Comparison of ENCODE assay signal across 20 cellular contexts in the genomic region with DNA sequence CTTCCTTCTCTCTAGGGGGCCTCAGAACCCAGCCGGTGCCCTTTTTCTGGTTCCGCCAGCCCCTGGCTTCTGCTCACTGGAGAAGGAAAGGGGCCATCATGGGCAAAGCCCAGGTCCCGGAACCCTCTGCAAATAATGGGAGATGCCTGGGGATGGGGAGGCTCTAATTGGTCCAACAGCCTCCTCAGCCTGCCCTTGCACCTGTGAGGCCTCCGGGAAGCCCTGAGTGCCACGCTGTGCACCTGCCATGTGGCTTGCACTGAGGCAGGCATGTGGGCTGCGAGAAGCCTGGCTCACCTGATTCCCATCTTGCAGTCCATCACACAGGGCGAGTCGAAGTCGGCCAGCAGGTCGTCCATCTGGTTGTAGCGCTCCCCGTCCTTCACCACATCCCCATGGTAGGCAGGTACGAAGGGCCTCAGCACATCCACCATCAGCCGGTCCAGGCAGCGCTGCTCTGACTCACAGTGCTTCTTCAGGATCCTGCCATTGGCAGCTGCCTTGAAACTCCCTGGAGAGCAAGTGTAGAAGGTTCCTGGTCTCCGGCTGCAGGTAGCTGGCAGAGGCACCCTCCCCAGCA.
A peak's percentile ranks its signal among the peaks of the same experiment; 100 is the strongest.
DNase-seq lines count a peak whose midpoint lies in the region; ATAC-seq and TF ChIP-seq lines count a peak whose summit lies in the region.
"Had no signal": no experiment of that assay in that cellular context is flagged by ENCODE, and none has a peak within 500 bp of the region (broad histone marks: within the 10 kb centered on the region; RNA-seq: fewer than 3 reads in every experiment).

No MANE protein-coding gene starts in this region.

- no peak overlapping the region for H2BK120ac ChIP-seq in neuronal stem cell (ENCODE audit: low read depth, low read length)

- H3K23ac ChIP-seq in neuronal stem cell (ENCODE audit: low read depth, low read length, poor library complexity) = peak overlapping the region; percentile 61

- no peak for ATAC-seq in CD4-positive, alpha-beta T cell (ENCODE audit: poor library complexity)
- ATAC-seq in GM21737 (IDR thresholded peaks at IDR 0.05; ENCODE audit: unreplicated experiment) = no peak
- ATAC-seq: activated CD8-positive, alpha-beta memory T cell treated with anti-CD3 and anti-CD28 coated beads, Interleukin-2, amount 10 ng/mL, durations not matched to agents 7 days and 5 days had no signal

- H3K14ac ChIP-seq in neuronal stem cell (ENCODE audit: low read length) = no peak overlapping the region

- H3K9ac ChIP-seq in OCI-LY1 (ENCODE audit: low read length) = no peak overlapping the region
- H3K9ac ChIP-seq in neuronal stem cell (ENCODE audit: low read depth, low read length, poor library complexity) = peak overlapping the region; percentile 47
- H3K9ac ChIP-seq: GM23248 had no signal

- peaks cover 44% of the 10 kb centered on the region for H3K4me1 ChIP-seq in OCI-LY1 (ENCODE audit: insufficient read depth, low read length, severe bottlenecking)
- peaks cover 56% of the 10 kb centered on the region for H3K4me1 ChIP-seq in effector memory CD4-positive, alpha-beta T cell (ENCODE audit: control insufficient read depth, insufficient read depth, low read length, poor library complexity, severe bottlenecking)
- H3K4me1 ChIP-seq in neuronal stem cell (ENCODE audit: control insufficient read depth in 2 of 2, insufficient read depth in 1 of 2, low read depth in 1 of 2, low read length in 2 of 2) = peaks cover 12 to 27% of the 10 kb centered on the region in 2 donors

- DNase-seq in CD4-positive, alpha-beta T cell = no peak
- no peak for DNase-seq in effector memory CD4-positive, alpha-beta T cell
- DNase-seq in neuronal stem cell (ENCODE audit: low spot score) (no peak), NCI-H2227 treated with DMSO at 0.1 percent for 48 hours (lab: John Stamatoyannopoulos, UW) (no peak), A172 (ENCODE audit: low spot score) (no peak)
- DNase-seq: activated CD4-positive, CD25-positive, alpha-beta regulatory T cell; activated CD8-positive, alpha-beta memory T cell treated with anti-CD3 and anti-CD28 coated beads, Interleukin-2, amount 10 ng/mL, durations not matched to agents 7 days and 5 days; activated naive CD4-positive, alpha-beta T cell treated with Interleukin-2 at 50 U/mL for 16 hours; GM23248; head of caudate nucleus; IMR-90; NCI-H2029; NCI-H510A; occipital lobe; SHP77; stimulated activated CD4-positive, alpha-beta T cell treated with anti-CD3 and anti-CD28 coated beads, Interleukin-2, amount 100 ng/mL, for 24 hours; testis had no signal

- H2BK5ac ChIP-seq in neuronal stem cell (ENCODE audit: low read length) = no peak overlapping the region

- H3K36me3 ChIP-seq in OCI-LY1 (ENCODE audit: insufficient read depth, low read length) (peaks cover 61% of the 10 kb centered on the region), neuronal stem cell (replicated peaks in 1 of 2; ENCODE audit: control insufficient read depth in 2 of 2, insufficient read depth in 2 of 2, low read length in 2 of 2) (peaks cover 12 to 21% of the 10 kb centered on the region in 2 donors)
- H3K36me3 ChIP-seq in effector memory CD4-positive, alpha-beta T cell (ENCODE audit: control insufficient read depth, insufficient read depth, low read length) = peaks cover 60% of the 10 kb centered on the region

- no peak overlapping the region for H4K91ac ChIP-seq in neuronal stem cell (ENCODE audit: low read depth, low read length, poor library complexity)

- no peaks in the 10 kb centered on the region for H3K9me2 ChIP-seq in OCI-LY1 (ENCODE audit: low read depth, low read length)

- no peaks in the 10 kb centered on the region for H3K27me3 Mint-ChIP-seq in CD4-positive, alpha-beta T cell
- H3K27me3 Mint-ChIP-seq: activated CD8-positive, alpha-beta memory T cell treated with anti-CD3 and anti-CD28 coated beads, Interleukin-2, amount 10 ng/mL, durations not matched to agents 7 days and 5 days had no signal

- POLR2A ChIA-PET in CD4-positive, alpha-beta T cell (lab: Charles Lee) = interaction anchor here (0.5 to 0.6 kb wide), 2 partner anchors 93 to 117 kb away, joined by 3 read pairs; no protein-coding TSS in a partner anchor

- intact Hi-C loops in CD4-positive, alpha-beta T cell (cut with DNase I, micrococcal nuclease) = no loop called here

- CTCF ChIA-PET in CD4-positive, alpha-beta T cell (lab: Charles Lee) = no interaction called here

- peak overlapping the region; percentile 4 for H3K4me3 Mint-ChIP-seq in CD4-positive, alpha-beta T cell
- H3K4me3 Mint-ChIP-seq: activated CD8-positive, alpha-beta memory T cell treated with anti-CD3 and anti-CD28 coated beads, Interleukin-2, amount 10 ng/mL, durations not matched to agents 7 days and 5 days; brain had no signal

- H3K4me1 Mint-ChIP-seq in CD4-positive, alpha-beta T cell (ENCODE audit: low read depth) = peaks cover 45% of the 10 kb centered on the region

- no peaks in the 10 kb centered on the region for H3K27me3 ChIP-seq in CD4-positive, alpha-beta T cell (ENCODE audit: control insufficient read depth, insufficient read depth, low read length)
- H3K27me3 ChIP-seq in OCI-LY1 (ENCODE audit: insufficient read depth, low read length) (no peaks in the 10 kb centered on the region), neuronal stem cell (ENCODE audit: control insufficient read depth in 3 of 3, insufficient read depth in 3 of 3, low read depth in 1 of 3, low read length in 3 of 3) (peaks cover 0 to 3% (median 0%) of the 10 kb centered on the region in 3 experiments)
- H3K27me3 ChIP-seq in effector memory CD4-positive, alpha-beta T cell (replicated peaks; ENCODE audit: control insufficient read depth, insufficient read depth, low read length, poor library complexity, severe bottlenecking) = no peaks in the 10 kb centered on the region
- H3K27me3 ChIP-seq: testis had no signal

- H3K9me3 ChIP-seq in CD4-positive, alpha-beta T cell (ENCODE audit: control insufficient read depth, low read length) = no peaks in the 10 kb centered on the region
- H3K9me3 ChIP-seq in OCI-LY1 (ENCODE audit: low read length) (no peaks in the 10 kb centered on the region), neuronal stem cell (replicated peaks in 1 of 2; ENCODE audit: control insufficient read depth in 2 of 2, insufficient read depth in 1 of 2, low read depth in 1 of 2, low read length in 2 of 2) (peaks cover 0 to 4% of the 10 kb centered on the region in 2 donors)
- no peaks in the 10 kb centered on the region for H3K9me3 ChIP-seq in effector memory CD4-positive, alpha-beta T cell (ENCODE audit: control insufficient read depth, low read length)
- H3K9me3 ChIP-seq: testis had no signal

- H2BK15ac ChIP-seq in neuronal stem cell (ENCODE audit: low read length) = no peak overlapping the region

- WGBS in neuronal stem cell (ENCODE audit: extremely low coverage in 2 of 2, insufficient read length in 2 of 2, insufficient replicate concordance in 1 of 2), 2 donors = no CpG with 5 or more reads among the region's 16 CpGs

- TF ChIP-seq CTCF in CD4-positive, alpha-beta T cell (IDR thresholded peaks at IDR 0.05) = no peak
- TF ChIP-seq CTCF in OCI-LY1 (IDR thresholded peaks at IDR 0.05; ENCODE audit: low read length) = no peak

- H4K8ac ChIP-seq in neuronal stem cell (ENCODE audit: low read depth, low read length) = no peak overlapping the region

- peak overlapping the region; percentile 45 for H2AK5ac ChIP-seq in neuronal stem cell (ENCODE audit: low read depth, low read length)

- peak overlapping the region; percentile 73 for H3K27ac ChIP-seq in CD4-positive, alpha-beta T cell (ENCODE audit: low read depth, low read length)
- H3K27ac ChIP-seq in OCI-LY1 (ENCODE audit: low read depth, low read length, poor library complexity, severe bottlenecking) = peak overlapping the region; percentile 31
- H3K27ac ChIP-seq in effector memory CD4-positive, alpha-beta T cell (ENCODE audit: insufficient read depth, low read length, poor library complexity, severe bottlenecking) = peak overlapping the region; percentile 67
- no peak overlapping the region for H3K27ac ChIP-seq in neuronal stem cell (replicated peaks; ENCODE audit: low read length)
- H3K27ac ChIP-seq: GM23248, testis had no signal

- no peaks in the 10 kb centered on the region for H3K79me1 ChIP-seq in neuronal stem cell (ENCODE audit: low read depth, low read length)

- H3F3A ChIP-seq in OCI-LY1 (ENCODE audit: insufficient read depth, low read length) = no peaks in the 10 kb centered on the region

- no peak overlapping the region for H3K27ac Mint-ChIP-seq in CD4-positive, alpha-beta T cell
- H3K27ac Mint-ChIP-seq: activated CD8-positive, alpha-beta memory T cell treated with anti-CD3 and anti-CD28 coated beads, Interleukin-2, amount 10 ng/mL, durations not matched to agents 7 days and 5 days had no signal

- H2AFZ ChIP-seq in OCI-LY1 (ENCODE audit: low read length) = no peak overlapping the region
- no peak overlapping the region for H2AFZ ChIP-seq in neuronal stem cell (ENCODE audit: low read length)
- H2AFZ ChIP-seq: GM23248 had no signal

- peaks cover 88% of the 10 kb centered on the region for H3K36me3 Mint-ChIP-seq in CD4-positive, alpha-beta T cell (ENCODE audit: low read depth)

- H4K20me1 ChIP-seq in OCI-LY1 (ENCODE audit: insufficient read depth, low read length) = no peaks in the 10 kb centered on the region

- H3K4me2 ChIP-seq in OCI-LY1 (ENCODE audit: low read length) (no peak overlapping the region), neuronal stem cell (ENCODE audit: insufficient read depth, low read length, poor library complexity, severe bottlenecking) (no peak overlapping the region)

- H3K79me2 ChIP-seq in OCI-LY1 (ENCODE audit: insufficient read depth, low read length) = no peaks in the 10 kb centered on the region

- peak overlapping the region; percentile 13 for H3K18ac ChIP-seq in neuronal stem cell (ENCODE audit: low read length)

- H2BK12ac ChIP-seq in neuronal stem cell (ENCODE audit: low read length) = peak overlapping the region; percentile 42

- H3K4ac ChIP-seq in neuronal stem cell (ENCODE audit: low read length) = no peak overlapping the region

- H3K4me3 ChIP-seq in OCI-LY1 (ENCODE audit: low read depth, low read length, poor library complexity, severe bottlenecking) = no peak overlapping the region
- no peak overlapping the region for H3K4me3 ChIP-seq in effector memory CD4-positive, alpha-beta T cell (ENCODE audit: insufficient read depth, low read depth, low read length, poor library complexity, severe bottlenecking)
- no peak overlapping the region for H3K4me3 ChIP-seq in neuronal stem cell (ENCODE audit: low read length in 2 of 2)
- H3K4me3 ChIP-seq: GM23248, testis had no signal

- no peaks in the 10 kb centered on the region for H3K9me3 Mint-ChIP-seq in CD4-positive, alpha-beta T cell
